18 cellular contexts compared by ENCODE assay signal in the genomic region with DNA sequence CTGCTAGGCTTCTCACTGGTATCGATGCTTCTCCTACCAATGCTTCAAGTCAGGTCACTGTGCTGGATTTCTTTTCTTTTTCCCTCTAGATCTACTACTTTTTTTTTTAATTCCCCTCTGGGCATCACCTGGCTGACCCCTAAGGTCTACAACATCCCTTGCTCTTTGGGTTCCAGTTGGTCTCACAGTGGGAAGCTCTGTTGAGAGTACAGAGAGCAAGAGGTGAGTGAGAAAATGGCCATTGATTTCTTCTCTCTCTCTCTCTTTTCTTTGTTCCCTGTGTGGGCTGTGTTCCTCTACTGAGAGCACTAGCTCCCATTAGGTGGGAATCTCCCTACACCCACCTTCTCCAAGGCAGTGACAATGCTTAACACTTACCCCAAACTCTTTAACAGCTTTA.
A peak's percentile ranks its signal among the peaks of the same experiment; 100 is the strongest.
DNase-seq lines count a peak whose midpoint lies in the region; ATAC-seq and TF ChIP-seq lines count a peak whose summit lies in the region.
"Had no signal": no experiment of that assay in that cellular context is flagged by ENCODE, and none has a peak within 500 bp of the region (broad histone marks: within the 10 kb centered on the region; RNA-seq: fewer than 3 reads in every experiment).

No MANE protein-coding gene starts in this region.

- no peaks in the 10 kb centered on the region for H3K27me3 ChIP-seq in H7 (ENCODE audit: control insufficient read depth, insufficient read depth, low read length)
- H3K27me3 ChIP-seq in parathyroid adenoma (ENCODE audit: control insufficient read depth, insufficient read depth, low read length): no peaks in the 10 kb centered on the region
- H3K27me3 ChIP-seq: BE2C had no signal

- POLR2A ChIA-PET in WTC11 (lab: Charles Lee): no interaction called here

- H3K9ac ChIP-seq in parathyroid adenoma: no peak overlapping the region

- H3K4me3 ChIP-seq in H7 (ENCODE audit: insufficient read depth, low read depth, low read length): no peak overlapping the region
- no peak overlapping the region for H3K4me3 ChIP-seq in parathyroid adenoma (ENCODE audit: low read depth, low read length)
- H3K4me3 ChIP-seq: HAP-1 had no signal

- H3K27ac ChIP-seq in parathyroid adenoma (no peak overlapping the region), substantia nigra (ENCODE audit: low read depth, low read length, poor library complexity, severe bottlenecking) (no peak overlapping the region)
- H3K27ac ChIP-seq: HL-60 had no signal

- TF ChIP-seq CTCF in WTC11 (IDR thresholded peaks at IDR 0.05) (no peak), parathyroid adenoma (IDR thresholded peaks at IDR 0.05) (no peak)

- peaks cover 6% of the 10 kb centered on the region; the same call in 1 of the 2 replicates for H3K4me1 Mint-ChIP-seq in WTC11
- H3K4me1 Mint-ChIP-seq: CD4-positive, CD25-positive, alpha-beta regulatory T cell; CD8-positive, alpha-beta memory T cell had no signal

- H3K36me3 ChIP-seq in H7 (replicated peaks; ENCODE audit: control insufficient read depth, insufficient read depth, low read length): no peaks in the 10 kb centered on the region
- H3K36me3 ChIP-seq in parathyroid adenoma (ENCODE audit: control insufficient read depth, insufficient read depth, low read length): no peaks in the 10 kb centered on the region
- H3K36me3 ChIP-seq: BE2C, HAP-1 had no signal

- H2AFZ ChIP-seq in parathyroid adenoma: peak overlapping the region; percentile 30

- DNase-seq in H7 (peak; percentile 11), NCI-H146 (lab: John Stamatoyannopoulos, UW) (peak; percentile 63), WTC11 (ENCODE audit: low spot score) (no peak), NCI-H345 treated with DMSO at 0.1 percent for 48 hours (lab: John Stamatoyannopoulos, UW; ENCODE audit: unreplicated experiment) (no peak), substantia nigra (lab: John Stamatoyannopoulos, UW) (no peak)
- DNase-seq: ACHN; BE2C; C1 segment of cervical spinal cord; CD4-positive, CD25-positive, alpha-beta regulatory T cell; CD8-positive, alpha-beta memory T cell; COR-L47; DMS 273 treated with DMSO at 0.1 percent for 48 hours; DMS53; GOT3 had no signal

- ATAC-seq in WTC11 (peak; percentile 66), HG02798 (IDR thresholded peaks at IDR 0.05; ENCODE audit: poor library complexity, unreplicated experiment) (no peak)

- H3K9me3 Mint-ChIP-seq in WTC11: peaks cover 23% of the 10 kb centered on the region

- no peak overlapping the region for H3K27ac Mint-ChIP-seq in WTC11
- H3K27ac Mint-ChIP-seq: CD4-positive, CD25-positive, alpha-beta regulatory T cell; CD8-positive, alpha-beta memory T cell had no signal

- H3K27me3 Mint-ChIP-seq in WTC11 (ENCODE audit: low read depth): no peaks in the 10 kb centered on the region
- H3K27me3 Mint-ChIP-seq: CD4-positive, CD25-positive, alpha-beta regulatory T cell had no signal

- H3K4me3 Mint-ChIP-seq in WTC11: no peak overlapping the region
- H3K4me3 Mint-ChIP-seq: CD4-positive, CD25-positive, alpha-beta regulatory T cell; CD8-positive, alpha-beta memory T cell had no signal

- no peaks in the 10 kb centered on the region for H3K9me3 ChIP-seq in parathyroid adenoma (ENCODE audit: control insufficient read depth, low read length)
- H3K9me3 ChIP-seq: HAP-1 had no signal

- no peak overlapping the region for H3K4me2 ChIP-seq in parathyroid adenoma (ENCODE audit: low read length)

- no peaks in the 10 kb centered on the region for H3K79me2 ChIP-seq in parathyroid adenoma

- H3K36me3 Mint-ChIP-seq in WTC11: peaks cover 6% of the 10 kb centered on the region
- H3K36me3 Mint-ChIP-seq: CD4-positive, CD25-positive, alpha-beta regulatory T cell; CD8-positive, alpha-beta memory T cell had no signal

- CTCF ChIA-PET in WTC11 (lab: Charles Lee): no interaction called here

- H3K4me1 ChIP-seq in parathyroid adenoma: no peaks in the 10 kb centered on the region
- H3K4me1 ChIP-seq: BE2C, HAP-1 had no signal

TF ChIP-seq in WTC11, 78 proteins besides CTCF, POLR2A, EP300 and RAD21:
- peak; percentile 53 for TF ChIP-seq ZNF423 (CRISPR knock-in tag; IDR thresholded peaks at IDR 0.05)
- no peak for TF ChIP-seq E2F4 (CRISPR knock-in tag; IDR thresholded peaks at IDR 0.05; ENCODE audit: borderline replicate concordance, low read depth)
TF ChIP-seq in WTC11: peak in this region for 1.

Comparison
In these comparisons a context has a peak if more than half of its experiments do, and no peak if none do; other contexts are left out.
1. DNase-seq: peak in H7 (single experiment) and NCI-H146 (single experiment); none in WTC11 (single experiment), NCI-H345 treated with DMSO at 0.1 percent for 48 hours (single experiment) and substantia nigra (0 of 49).